ENCODE assay signal across 12 cellular contexts in the genomic region with DNA sequence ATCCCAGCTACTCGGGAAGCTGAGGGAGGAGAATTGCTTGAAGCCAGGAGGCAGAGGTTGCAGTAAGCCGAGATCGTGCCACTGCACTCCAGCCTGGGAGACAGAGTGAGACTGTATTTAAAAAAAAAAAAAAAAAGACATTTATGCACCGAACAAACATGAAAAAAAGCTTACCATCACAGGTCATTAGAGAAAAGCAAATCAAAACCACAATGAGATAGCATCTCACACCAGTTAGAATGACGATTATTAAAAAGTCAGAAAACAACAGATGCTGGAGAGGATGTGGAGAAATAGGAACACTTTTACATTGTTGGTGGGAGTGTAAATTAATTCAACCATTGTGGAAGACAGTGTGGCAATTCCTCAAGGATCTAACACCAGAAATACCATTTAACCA. TPM values are rescaled to one million over a fixed set of nuclear protein-coding genes. Genes with fewer than 3 reads are reported as not detected.
DNase-seq lines count a peak whose midpoint lies in the region; ATAC-seq lines count a peak whose summit lies in the region.
"Not testable (repeated sequence)": the region's sequence is repeated elsewhere in the genome, so short reads cannot be mapped to it uniquely, and the experiment has no call there.
"Had no signal": no experiment of that assay in that cellular context is flagged by ENCODE, and none has a peak within 500 bp of the region (broad histone marks: within the 10 kb centered on the region; RNA-seq: fewer than 3 reads in every experiment).

No MANE protein-coding gene starts in this region.

- not testable (repeated sequence) for ATAC-seq in activated CD8-positive, alpha-beta memory T cell treated with anti-CD3 and anti-CD28 coated beads, Interleukin-2, amount 10 ng/mL, durations not matched to agents 7 days and 5 days; activated T-helper 17 cell treated with anti-CD3 and anti-CD28 coated beads, Interleukin-2, amount 50 U/mL, for 72 hours (replicated peaks); activated naive CD8-positive, alpha-beta T cell treated with anti-CD3 and anti-CD28 coated beads, Interleukin-2, amount 10 ng/mL, durations not matched to agents 7 days and 5 days (ENCODE audit: low read depth); naive thymus-derived CD8-positive, alpha-beta T cell

- peaks cover 53% of the 10 kb centered on the region for H3K4me1 ChIP-seq in CD8-positive, alpha-beta memory T cell (ENCODE audit: insufficient read depth, low read length)

- H3K9me3 Mint-ChIP-seq in CD8-positive, alpha-beta memory T cell; activated CD4-positive, alpha-beta T cell treated with anti-CD3 and anti-CD28 coated beads, Interleukin-2, amount 10 ng/mL, durations not matched to agents 24 days and 14 days; activated CD8-positive, alpha-beta memory T cell treated with anti-CD3 and anti-CD28 coated beads, Interleukin-2, amount 10 ng/mL, durations not matched to agents 7 days and 5 days (ENCODE audit: low read depth); activated T-helper 17 cell treated with anti-CD3 and anti-CD28 coated beads, Interleukin-2, amount 50 U/mL, for 72 hours; activated naive CD8-positive, alpha-beta T cell treated with anti-CD3 and anti-CD28 coated beads, Interleukin-2, amount 10 ng/mL, durations not matched to agents 7 days and 5 days; naive thymus-derived CD8-positive, alpha-beta T cell: not testable (repeated sequence)

- H3K27me3 ChIP-seq in CD8-positive, alpha-beta memory T cell (ENCODE audit: insufficient read depth, low read length, poor library complexity, severe bottlenecking) = not testable (repeated sequence)

- H3K36me3 ChIP-seq in CD8-positive, alpha-beta memory T cell (ENCODE audit: insufficient read depth, low read length) = peaks cover 12% of the 10 kb centered on the region

- H3K27ac Mint-ChIP-seq in CD8-positive, alpha-beta memory T cell = peak overlapping the region; percentile 62 to 96 (median 90)
- H3K27ac Mint-ChIP-seq in activated CD4-positive, alpha-beta T cell treated with anti-CD3 and anti-CD28 coated beads, Interleukin-2, amount 10 ng/mL, durations not matched to agents 24 days and 14 days = peak overlapping the region; percentile 77
- H3K27ac Mint-ChIP-seq in activated CD8-positive, alpha-beta memory T cell treated with anti-CD3 and anti-CD28 coated beads, Interleukin-2, amount 10 ng/mL, durations not matched to agents 7 days and 5 days = peak overlapping the region; percentile 52
- H3K27ac Mint-ChIP-seq in activated T-helper 17 cell treated with anti-CD3 and anti-CD28 coated beads, Interleukin-2, amount 50 U/mL, for 72 hours = not testable (repeated sequence)
- peak overlapping the region; percentile 47 for H3K27ac Mint-ChIP-seq in activated naive CD8-positive, alpha-beta T cell treated with anti-CD3 and anti-CD28 coated beads, Interleukin-2, amount 10 ng/mL, durations not matched to agents 7 days and 5 days
- H3K27ac Mint-ChIP-seq in naive thymus-derived CD8-positive, alpha-beta T cell = peak overlapping the region in 9 of 10 donors; percentile 17 to 95 (median 74)

- peaks cover 95 to 100% (median 98%) of the 10 kb centered on the region in 3 donors for H3K4me1 Mint-ChIP-seq in CD8-positive, alpha-beta memory T cell
- H3K4me1 Mint-ChIP-seq in activated CD4-positive, alpha-beta T cell treated with anti-CD3 and anti-CD28 coated beads, Interleukin-2, amount 10 ng/mL, durations not matched to agents 24 days and 14 days = peaks cover 80% of the 10 kb centered on the region
- peaks cover 90% of the 10 kb centered on the region for H3K4me1 Mint-ChIP-seq in activated CD8-positive, alpha-beta memory T cell treated with anti-CD3 and anti-CD28 coated beads, Interleukin-2, amount 10 ng/mL, durations not matched to agents 7 days and 5 days
- peaks cover 60% of the 10 kb centered on the region for H3K4me1 Mint-ChIP-seq in activated T-helper 17 cell treated with anti-CD3 and anti-CD28 coated beads, Interleukin-2, amount 50 U/mL, for 72 hours
- H3K4me1 Mint-ChIP-seq in activated naive CD8-positive, alpha-beta T cell treated with anti-CD3 and anti-CD28 coated beads, Interleukin-2, amount 10 ng/mL, durations not matched to agents 7 days and 5 days = peaks cover 82% of the 10 kb centered on the region
- peaks cover 51 to 92% (median 90%) of the 10 kb centered on the region in 4 donors for H3K4me1 Mint-ChIP-seq in naive thymus-derived CD8-positive, alpha-beta T cell

- POLR2A ChIA-PET in CD8-positive, alpha-beta memory T cell (lab: Charles Lee) = interaction anchor here (0.6 to 1.5 kb wide), 6 partner anchors 13 to 1073 kb away, joined by 3 to 6 read pairs (median 4); no protein-coding TSS in a partner anchor
- POLR2A ChIA-PET in activated naive CD8-positive, alpha-beta T cell treated with anti-CD3 and anti-CD28 coated beads, Interleukin-2, amount 10 ng/mL, durations not matched to agents 7 days and 5 days (lab: Charles Lee) = not testable (repeated sequence)
- POLR2A ChIA-PET in naive thymus-derived CD8-positive, alpha-beta T cell (lab: Charles Lee) = interaction anchor here (1.0 to 1.7 kb wide), 2 partner anchors 19 to 23 kb away, joined by 3 to 5 read pairs; a partner anchor contains a TSS

- not testable (repeated sequence) for H3K4me3 ChIP-seq in CD8-positive, alpha-beta memory T cell (ENCODE audit: low read length)

- peak overlapping the region; percentile 62 to 86 (median 84) for H3K4me3 Mint-ChIP-seq in CD8-positive, alpha-beta memory T cell
- H3K4me3 Mint-ChIP-seq in activated CD4-positive, alpha-beta T cell treated with anti-CD3 and anti-CD28 coated beads, Interleukin-2, amount 10 ng/mL, durations not matched to agents 24 days and 14 days = peak overlapping the region; percentile 66
- H3K4me3 Mint-ChIP-seq in activated CD8-positive, alpha-beta memory T cell treated with anti-CD3 and anti-CD28 coated beads, Interleukin-2, amount 10 ng/mL, durations not matched to agents 7 days and 5 days = peak overlapping the region; percentile 72
- H3K4me3 Mint-ChIP-seq in activated T-helper 17 cell treated with anti-CD3 and anti-CD28 coated beads, Interleukin-2, amount 50 U/mL, for 72 hours = peak overlapping the region; percentile 59
- peak overlapping the region; percentile 62 for H3K4me3 Mint-ChIP-seq in activated naive CD8-positive, alpha-beta T cell treated with anti-CD3 and anti-CD28 coated beads, Interleukin-2, amount 10 ng/mL, durations not matched to agents 7 days and 5 days
- H3K4me3 Mint-ChIP-seq in naive thymus-derived CD8-positive, alpha-beta T cell = peak overlapping the region in 9 of 10 donors; percentile 4 to 84 (median 64)

- CTCF ChIA-PET in CD8-positive, alpha-beta memory T cell (lab: Charles Lee) = interaction anchor here (1.4 kb wide), 1 partner anchor 31 kb away, joined by 3 read pairs; no protein-coding TSS in a partner anchor
- CTCF ChIA-PET in activated CD8-positive, alpha-beta memory T cell treated with anti-CD3 and anti-CD28 coated beads, Interleukin-2, amount 10 ng/mL, durations not matched to agents 7 days and 5 days (lab: Charles Lee) = interaction anchor here (0.9 kb wide), 1 partner anchor 21 kb away, joined by 3 read pairs; no protein-coding TSS in a partner anchor

- H3K9me3 ChIP-seq in CD8-positive, alpha-beta memory T cell (ENCODE audit: low read length) = not testable (repeated sequence)

- peaks cover 21 to 80% (median 52%) of the 10 kb centered on the region in 3 donors for H3K36me3 Mint-ChIP-seq in CD8-positive, alpha-beta memory T cell
- peaks cover 74% of the 10 kb centered on the region for H3K36me3 Mint-ChIP-seq in activated CD4-positive, alpha-beta T cell treated with anti-CD3 and anti-CD28 coated beads, Interleukin-2, amount 10 ng/mL, durations not matched to agents 24 days and 14 days (ENCODE audit: low read depth)
- H3K36me3 Mint-ChIP-seq in activated CD8-positive, alpha-beta memory T cell treated with anti-CD3 and anti-CD28 coated beads, Interleukin-2, amount 10 ng/mL, durations not matched to agents 7 days and 5 days = peaks cover 86% of the 10 kb centered on the region
- H3K36me3 Mint-ChIP-seq in activated T-helper 17 cell treated with anti-CD3 and anti-CD28 coated beads, Interleukin-2, amount 50 U/mL, for 72 hours (ENCODE audit: low read depth) = peaks cover 100% of the 10 kb centered on the region
- H3K36me3 Mint-ChIP-seq in activated naive CD8-positive, alpha-beta T cell treated with anti-CD3 and anti-CD28 coated beads, Interleukin-2, amount 10 ng/mL, durations not matched to agents 7 days and 5 days = peaks cover 63% of the 10 kb centered on the region
- peaks cover 0 to 83% (median 39%) of the 10 kb centered on the region in 3 donors for H3K36me3 Mint-ChIP-seq in naive thymus-derived CD8-positive, alpha-beta T cell

- H3K27ac ChIP-seq in CD8-positive, alpha-beta memory T cell (ENCODE audit: low read depth, low read length) = not testable (repeated sequence)

- not testable (repeated sequence) for H3K27me3 Mint-ChIP-seq in CD8-positive, alpha-beta memory T cell; activated CD4-positive, alpha-beta T cell treated with anti-CD3 and anti-CD28 coated beads, Interleukin-2, amount 10 ng/mL, durations not matched to agents 24 days and 14 days; activated CD8-positive, alpha-beta memory T cell treated with anti-CD3 and anti-CD28 coated beads, Interleukin-2, amount 10 ng/mL, durations not matched to agents 7 days and 5 days; activated T-helper 17 cell treated with anti-CD3 and anti-CD28 coated beads, Interleukin-2, amount 50 U/mL, for 72 hours; activated naive CD8-positive, alpha-beta T cell treated with anti-CD3 and anti-CD28 coated beads, Interleukin-2, amount 10 ng/mL, durations not matched to agents 7 days and 5 days; naive thymus-derived CD8-positive, alpha-beta T cell

- peak in 1 of 5 donors; percentile 43 for DNase-seq in CD8-positive, alpha-beta memory T cell
- DNase-seq in activated CD4-positive, alpha-beta T cell treated with anti-CD3 and anti-CD28 coated beads, Interleukin-2, amount 10 ng/mL, durations not matched to agents 24 days and 14 days; activated CD8-positive, alpha-beta memory T cell treated with anti-CD3 and anti-CD28 coated beads, Interleukin-2, amount 10 ng/mL, durations not matched to agents 7 days and 5 days; activated naive CD8-positive, alpha-beta T cell treated with anti-CD3 and anti-CD28 coated beads, Interleukin-2, amount 10 ng/mL, durations not matched to agents 7 days and 5 days; naive thymus-derived CD8-positive, alpha-beta T cell: not testable (repeated sequence)

- intact Hi-C loops in activated CD4-positive, alpha-beta T cell treated with anti-CD3 and anti-CD28 coated beads, Interleukin-2, amount 10 ng/mL, durations not matched to agents 24 days and 14 days (cut with micrococcal nuclease) = not testable (repeated sequence)

RNA-seq across cellular contexts. Expression of a gene that starts 19.0 kb away (rescaled TPM):
- 10 to 100 TPM; 48.8 to 50.8 TPM for total RNA-seq in CD8-positive, alpha-beta memory T cell
- 27.5 TPM for polyA plus RNA-seq in CD8-positive, alpha-beta memory T cell
- total RNA-seq in activated CD4-positive, alpha-beta T cell treated with anti-CD3 and anti-CD28 coated beads, Interleukin-2, amount 10 ng/mL, durations not matched to agents 24 days and 14 days = 43.1 and 44.8 TPM in 2 replicates
- 100 to 1,000 TPM in 1 of 2 experiments, 10 to 100 TPM in 1; 95.4 to 197 TPM for total RNA-seq in activated CD8-positive, alpha-beta memory T cell treated with anti-CD3 and anti-CD28 coated beads, Interleukin-2, amount 10 ng/mL, durations not matched to agents 7 days and 5 days
- 10 to 100 TPM; 56.1 to 72.2 TPM for total RNA-seq in activated T-helper 17 cell treated with anti-CD3 and anti-CD28 coated beads, Interleukin-2, amount 50 U/mL, for 72 hours
- total RNA-seq in activated naive CD8-positive, alpha-beta T cell treated with anti-CD3 and anti-CD28 coated beads, Interleukin-2, amount 10 ng/mL, durations not matched to agents 7 days and 5 days = 100 to 1,000 TPM; 133 to 139 TPM
- total RNA-seq in naive thymus-derived CD8-positive, alpha-beta T cell = 10 to 100 TPM; 44.7 to 51.1 TPM
- polyA plus RNA-seq in naive thymus-derived CD8-positive, alpha-beta T cell = 10 to 100 TPM in 2 of 3 donors, 1 to 10 TPM in 1; 9.6 to 12.3 (median 10.9) TPM
- total RNA-seq: G401, HT1080 had no signal
- polyA plus RNA-seq: A549 had no signal

RNA-seq across cellular contexts. Expression of a gene that starts 42.2 kb away (rescaled TPM):
- under 1 TPM; 0.15 to 0.16 TPM for total RNA-seq in CD8-positive, alpha-beta memory T cell
- polyA plus RNA-seq in CD8-positive, alpha-beta memory T cell = 0.13 TPM
- 0.07 TPM in 1 of 2 replicates, not detected in the other for total RNA-seq in activated CD4-positive, alpha-beta T cell treated with anti-CD3 and anti-CD28 coated beads, Interleukin-2, amount 10 ng/mL, durations not matched to agents 24 days and 14 days
- total RNA-seq in activated CD8-positive, alpha-beta memory T cell treated with anti-CD3 and anti-CD28 coated beads, Interleukin-2, amount 10 ng/mL, durations not matched to agents 7 days and 5 days = under 1 TPM in 1 of 2 experiments, not detected in 1; 0.07 TPM
- total RNA-seq in activated T-helper 17 cell treated with anti-CD3 and anti-CD28 coated beads, Interleukin-2, amount 50 U/mL, for 72 hours = under 1 TPM in 1 of 2 donors, not detected in 1; 0.08 TPM
- not detected for total RNA-seq in activated naive CD8-positive, alpha-beta T cell treated with anti-CD3 and anti-CD28 coated beads, Interleukin-2, amount 10 ng/mL, durations not matched to agents 7 days and 5 days
- not detected for total RNA-seq in naive thymus-derived CD8-positive, alpha-beta T cell
- polyA plus RNA-seq in naive thymus-derived CD8-positive, alpha-beta T cell = under 1 TPM; 0.06 to 0.33 (median 0.13) TPM
- total RNA-seq: G401, H4, HFFc6, HT1080 had no signal
- polyA plus RNA-seq: A549, AG04450 had no signal

RNA-seq across cellular contexts. Expression of a gene that starts 59.9 kb away (rescaled TPM):
- 1 to 10 TPM; 8.3 to 8.5 TPM for total RNA-seq in CD8-positive, alpha-beta memory T cell
- 2.0 TPM for polyA plus RNA-seq in CD8-positive, alpha-beta memory T cell
- 4.5 and 4.8 TPM in 2 replicates for total RNA-seq in activated CD4-positive, alpha-beta T cell treated with anti-CD3 and anti-CD28 coated beads, Interleukin-2, amount 10 ng/mL, durations not matched to agents 24 days and 14 days
- 1 to 10 TPM; 3.9 to 4.6 TPM for total RNA-seq in activated CD8-positive, alpha-beta memory T cell treated with anti-CD3 and anti-CD28 coated beads, Interleukin-2, amount 10 ng/mL, durations not matched to agents 7 days and 5 days
- 1 to 10 TPM; 1.9 to 2.6 TPM for total RNA-seq in activated T-helper 17 cell treated with anti-CD3 and anti-CD28 coated beads, Interleukin-2, amount 50 U/mL, for 72 hours
- total RNA-seq in activated naive CD8-positive, alpha-beta T cell treated with anti-CD3 and anti-CD28 coated beads, Interleukin-2, amount 10 ng/mL, durations not matched to agents 7 days and 5 days = 1 to 10 TPM; 4.4 to 4.6 TPM
- 1 to 10 TPM; 6.8 TPM for total RNA-seq in naive thymus-derived CD8-positive, alpha-beta T cell
- polyA plus RNA-seq in naive thymus-derived CD8-positive, alpha-beta T cell = 1 to 10 TPM; 1.7 to 2.5 (median 1.9) TPM
